ENCODE assay signal across 22 cellular contexts in the genomic region with DNA sequence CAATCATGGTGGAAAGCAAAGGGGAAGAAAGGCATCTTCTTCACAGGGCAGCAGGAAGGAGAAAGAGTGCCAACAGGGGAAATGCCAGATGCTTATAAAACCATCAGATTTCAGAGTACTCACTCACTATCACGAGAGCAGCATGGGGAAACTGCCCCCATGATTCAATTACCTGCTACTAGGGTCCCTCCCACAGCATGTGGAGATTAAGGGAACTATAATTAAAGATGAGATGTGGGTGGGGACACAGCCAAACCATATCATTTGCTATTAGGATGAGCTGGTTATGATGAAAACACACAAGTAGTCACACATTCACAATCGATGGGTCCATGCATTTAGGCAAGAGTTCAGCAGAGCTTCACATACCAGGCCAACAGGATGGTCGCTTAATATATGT.
DNase-seq lines count a peak whose midpoint lies in the region; ATAC-seq and TF ChIP-seq lines count a peak whose summit lies in the region.
"Had no signal": no experiment of that assay in that cellular context is flagged by ENCODE, and none has a peak within 500 bp of the region (broad histone marks: within the 10 kb centered on the region; RNA-seq: fewer than 3 reads in every experiment).

No MANE protein-coding gene starts in this region.

- no peak for ATAC-seq in stimulated activated effector memory CD8-positive, alpha-beta T cell treated with anti-CD3 and anti-CD28 coated beads, Interleukin-12 subunit alpha, Interleukin-12 subunit beta, amount 100 ng/mL, for 72 hours
- ATAC-seq: A549, GM12878, GM23338, HCT116 had no signal

- peaks cover 17% of the 10 kb centered on the region for H3K4me1 ChIP-seq in BE2C
- H3K4me1 ChIP-seq in neural progenitor cell = no peaks in the 10 kb centered on the region

- H3K36me3 Mint-ChIP-seq in neural progenitor cell = no peaks in the 10 kb centered on the region
- H3K36me3 Mint-ChIP-seq in stimulated activated effector memory CD8-positive, alpha-beta T cell treated with anti-CD3 and anti-CD28 coated beads, Interleukin-12 subunit alpha, Interleukin-12 subunit beta, amount 100 ng/mL, for 72 hours = no peaks in the 10 kb centered on the region
- no peaks in the 10 kb centered on the region for H3K36me3 Mint-ChIP-seq in progenitor cell of endocrine pancreas (ENCODE audit: insufficient read depth)
- H3K36me3 Mint-ChIP-seq: CD4-positive, alpha-beta memory T cell had no signal

- H3K36me3 ChIP-seq in BE2C (no peaks in the 10 kb centered on the region), neural progenitor cell (no peaks in the 10 kb centered on the region)

- H3K9me3 Mint-ChIP-seq in neural progenitor cell (peaks cover 2% of the 10 kb centered on the region), progenitor cell of endocrine pancreas (ENCODE audit: low read depth) (no peaks in the 10 kb centered on the region)
- peaks cover 4% of the 10 kb centered on the region for H3K9me3 Mint-ChIP-seq in stimulated activated effector memory CD8-positive, alpha-beta T cell treated with anti-CD3 and anti-CD28 coated beads, Interleukin-12 subunit alpha, Interleukin-12 subunit beta, amount 100 ng/mL, for 72 hours
- H3K9me3 Mint-ChIP-seq: CD4-positive, alpha-beta memory T cell; GM23338; HFFc6 had no signal

- no peak overlapping the region for H3K27ac ChIP-seq in neural progenitor cell
- H3K27ac ChIP-seq: A549 had no signal

- no peaks in the 10 kb centered on the region for H3F3A ChIP-seq in neural progenitor cell (ENCODE audit: low read depth)

- no peak overlapping the region for H3K27ac Mint-ChIP-seq in neural progenitor cell
- no peak overlapping the region for H3K27ac Mint-ChIP-seq in stimulated activated effector memory CD8-positive, alpha-beta T cell treated with anti-CD3 and anti-CD28 coated beads, Interleukin-12 subunit alpha, Interleukin-12 subunit beta, amount 100 ng/mL, for 72 hours
- H3K27ac Mint-ChIP-seq in progenitor cell of endocrine pancreas = no peak overlapping the region
- H3K27ac Mint-ChIP-seq: CD4-positive, alpha-beta memory T cell; GM23338; H9; HFFc6 had no signal

- no peak overlapping the region for H3K4me2 ChIP-seq in neural progenitor cell
- H3K4me2 ChIP-seq: A549, GM23338 had no signal

- no peak for TF ChIP-seq CTCF in BE2C (IDR thresholded peaks at IDR 0.05; ENCODE audit: low read depth, low read length)
- TF ChIP-seq CTCF in neural progenitor cell (IDR thresholded peaks at IDR 0.05) = no peak
- TF ChIP-seq CTCF in progenitor cell of endocrine pancreas (IDR thresholded peaks at IDR 0.05; ENCODE audit: unreplicated experiment) = no peak

- DNase-seq in BE2C = peak; percentile 54
- DNase-seq in NCI-H2227 (lab: John Stamatoyannopoulos, UW; ENCODE audit: unreplicated experiment) = peak; percentile 32
- peak; percentile 86 for DNase-seq in NCI-H69 (lab: John Stamatoyannopoulos, UW)
- no peak for DNase-seq in neural progenitor cell (ENCODE audit: low spot score)
- DNase-seq in stimulated activated effector memory CD8-positive, alpha-beta T cell treated with anti-CD3 and anti-CD28 coated beads, Interleukin-12 subunit alpha, Interleukin-12 subunit beta, amount 100 ng/mL, for 72 hours (ENCODE audit: low spot score in 2 of 2) = no peak
- DNase-seq in progenitor cell of endocrine pancreas (ENCODE audit: low spot score, unreplicated experiment) = no peak
- no peak for DNase-seq in T-helper 1 cell
- DNase-seq: 8988T; ACHN; AML-193; C1 segment of cervical spinal cord; Calu3; CD4-positive, alpha-beta memory T cell; COR-L47; DMS53; DND-41; H9; HFFc6 had no signal

- H3K4me3 Mint-ChIP-seq in neural progenitor cell (no peak overlapping the region), progenitor cell of endocrine pancreas (ENCODE audit: low read depth) (no peak overlapping the region)
- H3K4me3 Mint-ChIP-seq in stimulated activated effector memory CD8-positive, alpha-beta T cell treated with anti-CD3 and anti-CD28 coated beads, Interleukin-12 subunit alpha, Interleukin-12 subunit beta, amount 100 ng/mL, for 72 hours = no peak overlapping the region
- H3K4me3 Mint-ChIP-seq: CD4-positive, alpha-beta memory T cell; GM23338; H9; HFFc6 had no signal

- H3K9me3 ChIP-seq in BE2C = no peaks in the 10 kb centered on the region
- H3K9me3 ChIP-seq in neural progenitor cell (ENCODE audit: low read depth) = no peaks in the 10 kb centered on the region
- H3K9me3 ChIP-seq: A549 had no signal

- peak overlapping the region; percentile 6 for H2AFZ ChIP-seq in neural progenitor cell (replicated peaks)
- H2AFZ ChIP-seq: GM23338 had no signal

- no peaks in the 10 kb centered on the region for H3K27me3 ChIP-seq in BE2C
- H3K27me3 ChIP-seq in neural progenitor cell = no peaks in the 10 kb centered on the region

- no peak overlapping the region for H3K9ac ChIP-seq in neural progenitor cell

- H3K4me1 Mint-ChIP-seq in neural progenitor cell (no peaks in the 10 kb centered on the region), progenitor cell of endocrine pancreas (ENCODE audit: low read depth) (no peaks in the 10 kb centered on the region)
- H3K4me1 Mint-ChIP-seq in stimulated activated effector memory CD8-positive, alpha-beta T cell treated with anti-CD3 and anti-CD28 coated beads, Interleukin-12 subunit alpha, Interleukin-12 subunit beta, amount 100 ng/mL, for 72 hours = no peaks in the 10 kb centered on the region
- H3K4me1 Mint-ChIP-seq: CD4-positive, alpha-beta memory T cell had no signal

- H3K27me3 Mint-ChIP-seq in neural progenitor cell (ENCODE audit: insufficient read depth, low read depth) (no peaks in the 10 kb centered on the region), progenitor cell of endocrine pancreas (no peaks in the 10 kb centered on the region)

- no peaks in the 10 kb centered on the region for H4K20me1 ChIP-seq in neural progenitor cell (ENCODE audit: low read depth)

- no peaks in the 10 kb centered on the region for H3K79me2 ChIP-seq in neural progenitor cell (ENCODE audit: low read depth)

- no peak overlapping the region for H3K4me3 ChIP-seq in BE2C (ENCODE audit: low read depth, low read length)
- no peak overlapping the region for H3K4me3 ChIP-seq in neural progenitor cell
- H3K4me3 ChIP-seq: A549, GM12878, GM23338 had no signal

Comparison
In these comparisons a context has a peak if more than half of its experiments do, and no peak if none do; other contexts are left out.
1. DNase-seq: peak in BE2C (single experiment), NCI-H2227 (single experiment) and NCI-H69 (single experiment); none in neural progenitor cell (single experiment), stimulated activated effector memory CD8-positive, alpha-beta T cell treated with anti-CD3 and anti-CD28 coated beads, Interleukin-12 subunit alpha, Interleukin-12 subunit beta, amount 100 ng/mL, for 72 hours (0 of 2), progenitor cell of endocrine pancreas (single experiment) and T-helper 1 cell (0 of 5).